Comparison of ENCODE assay signal across 15 cellular contexts in genomic region chr4:98232202-98232601, GRCh38. TPM values are rescaled to one million over a fixed set of nuclear protein-coding genes. Genes with fewer than 3 reads are reported as not detected.
DNase-seq lines count a peak whose midpoint lies in the region; ATAC-seq, FAIRE-seq and TF ChIP-seq lines count a peak whose summit lies in the region.
"Had no signal": no experiment of that assay in that cellular context is flagged by ENCODE, and none has a peak within 500 bp of the region (broad histone marks: within the 10 kb centered on the region; RNA-seq: fewer than 3 reads in every experiment).

No MANE protein-coding gene starts in this region.

- no peak overlapping the region for H3K4me3 Mint-ChIP-seq in activated CD8-positive, alpha-beta T cell treated with anti-CD3 and anti-CD28 coated beads for 36 hours
- H3K4me3 Mint-ChIP-seq in activated CD8-positive, alpha-beta T cell treated with anti-CD3 and anti-CD28 coated beads, Interleukin-2, amount 10 ng/mL, durations not matched to agents 7 days and 5 days, result no peak overlapping the region
- H3K4me3 Mint-ChIP-seq in stimulated activated naive B cell treated with anti-CD40 and anti-IgM and Interleukin-4, amounts not matched to agents 10 μg/mL and 1 μg/mL and 100 μg/mL, for 72 hours, result no peak overlapping the region
- H3K4me3 Mint-ChIP-seq in type B pancreatic cell, result no peak overlapping the region
- H3K4me3 Mint-ChIP-seq: T-helper 2 cell treated with Interferon-gamma antibody and Interleukin-4, amounts not matched to agents 5 μg/mL and 100 μg/mL, for 36 hours had no signal

- WGBS in H1 (ENCODE audit: extremely low coverage in 1 of 2, insufficient coverage in 1 of 2, insufficient read length in 1 of 2, insufficient replicate concordance in 2 of 2, low coverage in 1 of 2, low lambda C conversion rate in 2 of 2, missing lambda C conversion rate in 1 of 2), 2 experiments, result 94% methylated on average over 3 of the region's 3 CpGs; no CpG with 5 or more reads in 1 of the 2 experiments

- no peak overlapping the region for H3K4me3 ChIP-seq in OCI-LY7 (ENCODE audit: low read depth, low read length, poor library complexity, severe bottlenecking)
- no peak overlapping the region for H3K4me3 ChIP-seq in H1 (ENCODE audit: extremely low read depth in 1 of 4, insufficient read depth in 2 of 4, low read depth in 3 of 4, low read length in 4 of 4)
- H3K4me3 ChIP-seq: adrenal gland, ovary had no signal

- TF ChIP-seq EP300 in H1 (IDR thresholded peaks at IDR 0.05; ENCODE audit: borderline replicate concordance in 1 of 2, low read depth in 2 of 2, low read length in 2 of 2), result no peak

- H3K4ac ChIP-seq in H1 (replicated peaks; ENCODE audit: insufficient read length, low read depth, low read length), result no peak overlapping the region

- no peaks in the 10 kb centered on the region for H3K27me3 Mint-ChIP-seq in activated CD8-positive, alpha-beta T cell treated with anti-CD3 and anti-CD28 coated beads for 36 hours
- peaks cover 2% of the 10 kb centered on the region for H3K27me3 Mint-ChIP-seq in activated CD8-positive, alpha-beta T cell treated with anti-CD3 and anti-CD28 coated beads, Interleukin-2, amount 10 ng/mL, durations not matched to agents 7 days and 5 days (ENCODE audit: low read depth)
- no peaks in the 10 kb centered on the region for H3K27me3 Mint-ChIP-seq in stimulated activated naive B cell treated with anti-CD40 and anti-IgM and Interleukin-4, amounts not matched to agents 10 μg/mL and 1 μg/mL and 100 μg/mL, for 72 hours
- no peaks in the 10 kb centered on the region for H3K27me3 Mint-ChIP-seq in type B pancreatic cell

- H3K23me2 ChIP-seq in H1 (ENCODE audit: low read depth, low read length), result no peaks in the 10 kb centered on the region

- no peak for TF ChIP-seq POLR2A in H1 (IDR thresholded peaks at IDR 0.05; ENCODE audit: control extremely low read depth in 1 of 2, low read depth in 2 of 2, low read length in 2 of 2)

- H3K9ac ChIP-seq in H1 (replicated peaks in 1 of 4; ENCODE audit: extremely low read depth in 1 of 4, low read depth in 3 of 4, low read length in 3 of 4), result no peak overlapping the region

- CTCF ChIA-PET in activated CD8-positive, alpha-beta T cell treated with anti-CD3 and anti-CD28 coated beads for 36 hours (lab: Charles Lee), result no interaction called here
- CTCF ChIA-PET in activated CD8-positive, alpha-beta T cell treated with anti-CD3 and anti-CD28 coated beads, Interleukin-2, amount 10 ng/mL, durations not matched to agents 7 days and 5 days (lab: Charles Lee), result no interaction called here
- CTCF ChIA-PET in OCI-LY7 (lab: Charles Lee; ENCODE audit: unreplicated experiment) (no interaction called here), H1 (lab: Charles Lee; ENCODE audit: partially characterized antibody) (no interaction called here)

- H3K56ac ChIP-seq in H1 (replicated peaks; ENCODE audit: insufficient read length, low read depth, low read length), result no peak overlapping the region

- H2BK120ac ChIP-seq in H1 (replicated peaks; ENCODE audit: low read depth, low read length), result no peak overlapping the region

- BruUV-seq in OCI-LY7 (replicated peaks; lab: Mats Ljungman, UMichigan), result no TSS peak

- no peak for TF ChIP-seq RAD21 in H1 (IDR thresholded peaks at IDR 0.05 in 1 of 2, conservative IDR thresholded peaks at IDR 0.05 in 1 of 2; ENCODE audit: low read depth in 2 of 2, low read length in 2 of 2)

- no peak overlapping the region for H2BK20ac ChIP-seq in H1 (ENCODE audit: low read length)

- POLR2A ChIA-PET in activated CD8-positive, alpha-beta T cell treated with anti-CD3 and anti-CD28 coated beads for 36 hours (lab: Charles Lee), result no interaction called here
- POLR2A ChIA-PET in activated CD8-positive, alpha-beta T cell treated with anti-CD3 and anti-CD28 coated beads, Interleukin-2, amount 10 ng/mL, durations not matched to agents 7 days and 5 days (lab: Charles Lee), result no interaction called here
- POLR2A ChIA-PET in OCI-LY7 (lab: Charles Lee), result no interaction called here
- POLR2A ChIA-PET in H1 (lab: Charles Lee; ENCODE audit: partially characterized antibody), result no interaction called here

- no peak overlapping the region for H3K4me2 ChIP-seq in OCI-LY7 (ENCODE audit: low read length)
- H3K4me2 ChIP-seq in H1 (ENCODE audit: insufficient read depth in 1 of 2, low read depth in 2 of 2, low read length in 2 of 2), result no peak overlapping the region

- no peak for FAIRE-seq in H1 (lab: Jason Lieb, UNC)
- FAIRE-seq: urothelium cell line had no signal

- H2AFZ ChIP-seq in OCI-LY7 (ENCODE audit: low read length) (no peak overlapping the region), H1 (ENCODE audit: low read length) (0 out of 2 replicates have a peak overlapping the region, but pooled peaks have one; percentile 64)

- H3K9me2 ChIP-seq in OCI-LY7 (ENCODE audit: insufficient read depth, low read length), result no peaks in the 10 kb centered on the region

- no peak overlapping the region for H3K23ac ChIP-seq in H1 (ENCODE audit: insufficient read length)

- H3K9me3 Mint-ChIP-seq in activated CD8-positive, alpha-beta T cell treated with anti-CD3 and anti-CD28 coated beads for 36 hours, result no peaks in the 10 kb centered on the region
- H3K9me3 Mint-ChIP-seq in activated CD8-positive, alpha-beta T cell treated with anti-CD3 and anti-CD28 coated beads, Interleukin-2, amount 10 ng/mL, durations not matched to agents 7 days and 5 days (ENCODE audit: insufficient read depth), result no peaks in the 10 kb centered on the region
- no peaks in the 10 kb centered on the region for H3K9me3 Mint-ChIP-seq in stimulated activated naive B cell treated with anti-CD40 and anti-IgM and Interleukin-4, amounts not matched to agents 10 μg/mL and 1 μg/mL and 100 μg/mL, for 72 hours
- no peaks in the 10 kb centered on the region for H3K9me3 Mint-ChIP-seq in type B pancreatic cell
- H3K9me3 Mint-ChIP-seq: T-helper 2 cell treated with Interferon-gamma antibody and Interleukin-4, amounts not matched to agents 5 μg/mL and 100 μg/mL, for 36 hours had no signal

- no peaks in the 10 kb centered on the region for H3K27me3 ChIP-seq in H1 (replicated peaks in 1 of 4; ENCODE audit: control insufficient read depth in 3 of 4, extremely low read depth in 1 of 4, insufficient read depth in 3 of 4, low read length in 3 of 4)
- H3K27me3 ChIP-seq: adrenal gland, ovary had no signal

- no peak overlapping the region for H2BK12ac ChIP-seq in H1 (ENCODE audit: low read depth, low read length)

- DNase-seq in activated CD8-positive, alpha-beta T cell treated with anti-CD3 and anti-CD28 coated beads for 36 hours, result peak; percentile 7
- no peak for DNase-seq in activated CD8-positive, alpha-beta T cell treated with anti-CD3 and anti-CD28 coated beads, Interleukin-2, amount 10 ng/mL, durations not matched to agents 7 days and 5 days
- DNase-seq in OCI-LY7 (ENCODE audit: low spot score), result peak; percentile 3
- no peak for DNase-seq in H1 (ENCODE audit: low read depth in 1 of 2, low spot score in 2 of 2)
- no peak for DNase-seq in stimulated activated naive B cell treated with anti-CD40 and anti-IgM and Interleukin-4, amounts not matched to agents 10 μg/mL and 1 μg/mL and 100 μg/mL, for 72 hours
- DNase-seq in hepatic stellate cell (ENCODE audit: low spot score), result no peak
- DNase-seq in NCI-H748 treated with DMSO at 0.1 percent for 48 hours (lab: John Stamatoyannopoulos, UW), result no peak
- DNase-seq in type B pancreatic cell (ENCODE audit: extremely low spot score, unreplicated experiment), result no peak
- DNase-seq: DMS79 treated with DMSO at 0.1 percent for 48 hours, hippocampal formation, NCI-H1105 treated with DMSO at 0.1 percent for 48 hours, ovary had no signal

- H3K18ac ChIP-seq in H1 (ENCODE audit: extremely low read depth, low read length), result no peak overlapping the region

- no peak overlapping the region for H3K27ac Mint-ChIP-seq in activated CD8-positive, alpha-beta T cell treated with anti-CD3 and anti-CD28 coated beads for 36 hours
- no peak overlapping the region for H3K27ac Mint-ChIP-seq in activated CD8-positive, alpha-beta T cell treated with anti-CD3 and anti-CD28 coated beads, Interleukin-2, amount 10 ng/mL, durations not matched to agents 7 days and 5 days
- H3K27ac Mint-ChIP-seq in stimulated activated naive B cell treated with anti-CD40 and anti-IgM and Interleukin-4, amounts not matched to agents 10 μg/mL and 1 μg/mL and 100 μg/mL, for 72 hours, result no peak overlapping the region
- H3K27ac Mint-ChIP-seq in type B pancreatic cell, result no peak overlapping the region
- H3K27ac Mint-ChIP-seq: T-helper 2 cell treated with Interferon-gamma antibody and Interleukin-4, amounts not matched to agents 5 μg/mL and 100 μg/mL, for 36 hours had no signal

- intact Hi-C loops in activated CD8-positive, alpha-beta T cell treated with anti-CD3 and anti-CD28 coated beads for 36 hours (cut with micrococcal nuclease), result no loop called here
- intact Hi-C loops in OCI-LY7 (cut with micrococcal nuclease; ENCODE audit: unreplicated experiment), result no loop called here

- no peak overlapping the region for H4K8ac ChIP-seq in H1 (ENCODE audit: extremely low read depth, insufficient read depth, low read length)

- peaks cover 3% of the 10 kb centered on the region for H3K4me1 Mint-ChIP-seq in activated CD8-positive, alpha-beta T cell treated with anti-CD3 and anti-CD28 coated beads for 36 hours (ENCODE audit: low read depth)
- H3K4me1 Mint-ChIP-seq in activated CD8-positive, alpha-beta T cell treated with anti-CD3 and anti-CD28 coated beads, Interleukin-2, amount 10 ng/mL, durations not matched to agents 7 days and 5 days (ENCODE audit: low read depth), result no peaks in the 10 kb centered on the region
- no peaks in the 10 kb centered on the region for H3K4me1 Mint-ChIP-seq in stimulated activated naive B cell treated with anti-CD40 and anti-IgM and Interleukin-4, amounts not matched to agents 10 μg/mL and 1 μg/mL and 100 μg/mL, for 72 hours
- no peaks in the 10 kb centered on the region for H3K4me1 Mint-ChIP-seq in type B pancreatic cell (ENCODE audit: unreplicated experiment)

- no peaks in the 10 kb centered on the region for H3K36me3 Mint-ChIP-seq in activated CD8-positive, alpha-beta T cell treated with anti-CD3 and anti-CD28 coated beads for 36 hours (ENCODE audit: low read depth)
- no peaks in the 10 kb centered on the region for H3K36me3 Mint-ChIP-seq in activated CD8-positive, alpha-beta T cell treated with anti-CD3 and anti-CD28 coated beads, Interleukin-2, amount 10 ng/mL, durations not matched to agents 7 days and 5 days (ENCODE audit: low read depth)
- H3K36me3 Mint-ChIP-seq in stimulated activated naive B cell treated with anti-CD40 and anti-IgM and Interleukin-4, amounts not matched to agents 10 μg/mL and 1 μg/mL and 100 μg/mL, for 72 hours, result no peaks in the 10 kb centered on the region
- no peaks in the 10 kb centered on the region for H3K36me3 Mint-ChIP-seq in type B pancreatic cell

- H3K9me3 ChIP-seq in OCI-LY7 (ENCODE audit: low read length) (no peaks in the 10 kb centered on the region), H1 (ENCODE audit: insufficient read depth in 2 of 2, low read depth in 1 of 2, low read length in 1 of 2) (no peaks in the 10 kb centered on the region)
- H3K9me3 ChIP-seq: adrenal gland, ovary had no signal

- no peak overlapping the region for H2AK5ac ChIP-seq in H1 (ENCODE audit: low read depth, low read length)

- H4K5ac ChIP-seq in H1 (ENCODE audit: insufficient read length, low read depth, low read length), result no peak overlapping the region

- H2BK15ac ChIP-seq in H1 (ENCODE audit: low read length), result no peak overlapping the region

- H4K20me1 ChIP-seq in OCI-LY7 (ENCODE audit: insufficient read depth, low read length), result no peaks in the 10 kb centered on the region
- H4K20me1 ChIP-seq in H1 (replicated peaks in 1 of 2; ENCODE audit: control insufficient read depth in 1 of 2, insufficient read depth in 2 of 2, low read length in 2 of 2), result no peaks in the 10 kb centered on the region

- no peaks in the 10 kb centered on the region for H3K79me2 ChIP-seq in OCI-LY7 (ENCODE audit: insufficient read depth, low read depth, low read length)
- H3K79me2 ChIP-seq in H1 (ENCODE audit: control insufficient read depth in 1 of 2, insufficient read depth in 2 of 2, low read length in 2 of 2), result no peaks in the 10 kb centered on the region

- no peak for ATAC-seq in activated CD8-positive, alpha-beta T cell treated with anti-CD3 and anti-CD28 coated beads for 36 hours
- ATAC-seq in activated CD8-positive, alpha-beta T cell treated with anti-CD3 and anti-CD28 coated beads, Interleukin-2, amount 10 ng/mL, durations not matched to agents 7 days and 5 days, result no peak
- ATAC-seq in stimulated activated naive B cell treated with anti-CD40 and anti-IgM and Interleukin-4, amounts not matched to agents 10 μg/mL and 1 μg/mL and 100 μg/mL, for 72 hours (replicated peaks), result peak; percentile 44 to 62

- H3K79me1 ChIP-seq in H1 (ENCODE audit: low read depth, low read length), result no peaks in the 10 kb centered on the region

- H3K27ac ChIP-seq in OCI-LY7 (ENCODE audit: low read depth, low read length, poor library complexity, severe bottlenecking), result no peak overlapping the region
- no peak overlapping the region for H3K27ac ChIP-seq in H1 (ENCODE audit: low read depth, low read length)
- H3K27ac ChIP-seq: adrenal gland, ovary had no signal

- H3K36me3 ChIP-seq in OCI-LY7 (ENCODE audit: insufficient read depth, low read length), result no peaks in the 10 kb centered on the region
- H3K36me3 ChIP-seq in H1 (ENCODE audit: control insufficient read depth in 2 of 4, insufficient read depth in 4 of 4, low read length in 3 of 4), result no peaks in the 10 kb centered on the region
- H3K36me3 ChIP-seq: adrenal gland, ovary had no signal

- H3K14ac ChIP-seq in H1 (ENCODE audit: insufficient read length), result no peak overlapping the region

- H3K4me1 ChIP-seq in OCI-LY7 (ENCODE audit: insufficient read depth, low read length, poor library complexity, severe bottlenecking) (no peaks in the 10 kb centered on the region), H1 (replicated peaks in 1 of 4; ENCODE audit: control insufficient read depth in 3 of 4, insufficient read depth in 4 of 4, low read length in 3 of 4) (no peaks in the 10 kb centered on the region)
- H3K4me1 ChIP-seq: adrenal gland had no signal

- H4K91ac ChIP-seq in H1 (replicated peaks; ENCODE audit: insufficient read length, low read length), result no peak overlapping the region

- no peak overlapping the region for H2BK5ac ChIP-seq in H1 (ENCODE audit: low read depth, low read length)

- TF ChIP-seq CTCF in activated CD8-positive, alpha-beta T cell treated with anti-CD3 and anti-CD28 coated beads for 36 hours (IDR thresholded peaks at IDR 0.05), result no peak
- TF ChIP-seq CTCF in OCI-LY7 (conservative IDR thresholded peaks at IDR 0.05; ENCODE audit: low read length) (no peak), H1 (IDR thresholded peaks at IDR 0.05; ENCODE audit: control extremely low read depth in 1 of 3, insufficient read depth in 1 of 3, low read depth in 1 of 3, low read length in 3 of 3) (no peak), type B pancreatic cell (conservative IDR thresholded peaks at IDR 0.05) (no peak)

RNA-seq across cellular contexts. Expression of gene RAP1GDS1, which starts 29.0 kb away (rescaled TPM):
- total RNA-seq in activated CD8-positive, alpha-beta T cell treated with anti-CD3 and anti-CD28 coated beads for 36 hours, result 10 to 100 TPM; 49.8 to 52.1 TPM
- 10 to 100 TPM; 64.4 to 65.5 TPM for total RNA-seq in activated CD8-positive, alpha-beta T cell treated with anti-CD3 and anti-CD28 coated beads, Interleukin-2, amount 10 ng/mL, durations not matched to agents 7 days and 5 days
- total RNA-seq in OCI-LY7 (2014; rRNA removed; shearing (Covaris generic)), result 46.3 and 53.5 TPM in 2 replicates
- 57.8 and 59.4 TPM in 2 replicates for total RNA-seq in OCI-LY7 (2022)
- 31.4 and 31.9 TPM in 2 replicates for total RNA-seq in H1 (2021; fragmentation: NEBNext Ultra II Directional; extraction: Animal tissue kit (Norgen Biotek cat#: 25700))
- polyA plus RNA-seq in H1 (2011; rRNA removed), result 8.5 and 12.8 TPM in 2 replicates
- polyA plus RNA-seq in H1 (2011; cell fraction: cytosol; rRNA removed), result 17.9 TPM
- polyA plus RNA-seq in H1 (2011; cell fraction: nucleus; rRNA removed), result 12.5 TPM
- 22.5 to 30.0 TPM (median 23.9 TPM) in 4 replicates for polyA plus RNA-seq in H1 (2012, experiment 1 of 2)
- 3.4 TPM for polyA plus RNA-seq in H1 (2012, experiment 2 of 2)
- polyA plus RNA-seq in H1 (2013, experiment 1 of 2), result 13.3 TPM
- 13.4 TPM for polyA plus RNA-seq in H1 (2013, experiment 2 of 2)
- polyA minus RNA-seq in H1 (2011; rRNA and poly(A)+ RNA removed), result 34.2 and 44.3 TPM in 2 replicates
- 24.4 TPM for polyA minus RNA-seq in H1 (2011; cell fraction: cytosol; rRNA and poly(A)+ RNA removed)
- polyA minus RNA-seq in H1 (2011; cell fraction: nucleus; rRNA and poly(A)+ RNA removed), result 57.5 TPM
- total RNA-seq in type B pancreatic cell (ENCODE audit: low replicate concordance), result 24.8 and 31.6 TPM in 2 replicates

Comparison
In these comparisons a context has a peak if more than half of its experiments do, and no peak if none do; other contexts are left out.
1. DNase-seq: peak in activated CD8-positive, alpha-beta T cell treated with anti-CD3 and anti-CD28 coated beads for 36 hours (single experiment) and OCI-LY7 (single experiment); none in activated CD8-positive, alpha-beta T cell treated with anti-CD3 and anti-CD28 coated beads, Interleukin-2, amount 10 ng/mL, durations not matched to agents 7 days and 5 days (single experiment), H1 (0 of 2), stimulated activated naive B cell treated with anti-CD40 and anti-IgM and Interleukin-4, amounts not matched to agents 10 μg/mL and 1 μg/mL and 100 μg/mL, for 72 hours (single experiment), hepatic stellate cell (single experiment), NCI-H748 treated with DMSO at 0.1 percent for 48 hours (single experiment) and type B pancreatic cell (single experiment).
2. ATAC-seq: peak in stimulated activated naive B cell treated with anti-CD40 and anti-IgM and Interleukin-4, amounts not matched to agents 10 μg/mL and 1 μg/mL and 100 μg/mL, for 72 hours (2 of 2); none in activated CD8-positive, alpha-beta T cell treated with anti-CD3 and anti-CD28 coated beads for 36 hours (single experiment) and activated CD8-positive, alpha-beta T cell treated with anti-CD3 and anti-CD28 coated beads, Interleukin-2, amount 10 ng/mL, durations not matched to agents 7 days and 5 days (single experiment).